Comparison of ENCODE assay signal across 13 cellular contexts in genomic region chr7:91083855-91084644, GRCh38.
DNase-seq lines count a peak whose midpoint lies in the region; ATAC-seq and TF ChIP-seq lines count a peak whose summit lies in the region.
"Had no signal": no experiment of that assay in that cellular context is flagged by ENCODE, and none has a peak within 500 bp of the region (broad histone marks: within the 10 kb centered on the region; RNA-seq: fewer than 3 reads in every experiment).

No MANE protein-coding gene starts in this region.

- H3K27ac Mint-ChIP-seq in CD4-positive, CD25-positive, alpha-beta regulatory T cell, result peak overlapping the region in 2 of 3 donors; percentile 33 to 53
- peak overlapping the region in 2 of 3 experiments; percentile 58 to 60 for H3K27ac Mint-ChIP-seq in nephron
- H3K27ac Mint-ChIP-seq: stimulated activated naive CD8-positive, alpha-beta T cell treated with anti-CD3 and anti-CD28 coated beads, Interleukin-15, Interleukin-2, amounts not matched to agents 100 ng/mL and 50 ng/mL, for 24 hours had no signal

- H3K27me3 ChIP-seq in CD4-positive, CD25-positive, alpha-beta regulatory T cell (ENCODE audit: control insufficient read depth, insufficient read depth, low read length), result no peaks in the 10 kb centered on the region
- H3K27me3 ChIP-seq: SJSA1 had no signal

- ATAC-seq in CD4-positive, CD25-positive, alpha-beta regulatory T cell (ENCODE audit: low read depth in 2 of 2), result no peak
- ATAC-seq in GM21786 (IDR thresholded peaks at IDR 0.05; ENCODE audit: unreplicated experiment) (no peak), GM19452 (IDR thresholded peaks at IDR 0.05; ENCODE audit: unreplicated experiment) (no peak)
- ATAC-seq: K562 had no signal

- peak overlapping the region in 1 of 4 donors; percentile 7 for H3K4me3 Mint-ChIP-seq in CD4-positive, CD25-positive, alpha-beta regulatory T cell
- H3K4me3 Mint-ChIP-seq in nephron, result no peak overlapping the region
- H3K4me3 Mint-ChIP-seq: stimulated activated naive CD8-positive, alpha-beta T cell treated with anti-CD3 and anti-CD28 coated beads, Interleukin-15, Interleukin-2, amounts not matched to agents 100 ng/mL and 50 ng/mL, for 24 hours had no signal

- in situ Hi-C loops in ACHN (cut with HindIII; ENCODE audit: low pct_ligation_motif_present, low pct_unique_long_range_greater_than_20kb, low sequenced_read_pairs), result no loop called here

- H3K9me3 Mint-ChIP-seq in CD4-positive, CD25-positive, alpha-beta regulatory T cell, result no peaks in the 10 kb centered on the region
- no peaks in the 10 kb centered on the region for H3K9me3 Mint-ChIP-seq in nephron
- H3K9me3 Mint-ChIP-seq: stimulated activated naive CD8-positive, alpha-beta T cell treated with anti-CD3 and anti-CD28 coated beads, Interleukin-15, Interleukin-2, amounts not matched to agents 100 ng/mL and 50 ng/mL, for 24 hours had no signal

- no peaks in the 10 kb centered on the region for H3K36me3 ChIP-seq in CD4-positive, CD25-positive, alpha-beta regulatory T cell (ENCODE audit: control insufficient read depth, insufficient read depth, low read length)
- H3K36me3 ChIP-seq: SJSA1 had no signal

- H3K27me3 Mint-ChIP-seq in CD4-positive, CD25-positive, alpha-beta regulatory T cell, result no peaks in the 10 kb centered on the region
- H3K27me3 Mint-ChIP-seq in nephron (ENCODE audit: low read depth), result no peaks in the 10 kb centered on the region
- H3K27me3 Mint-ChIP-seq: stimulated activated naive CD8-positive, alpha-beta T cell treated with anti-CD3 and anti-CD28 coated beads, Interleukin-15, Interleukin-2, amounts not matched to agents 100 ng/mL and 50 ng/mL, for 24 hours had no signal

- H3K27ac ChIP-seq in CD4-positive, CD25-positive, alpha-beta regulatory T cell (ENCODE audit: insufficient read depth, low read length, poor library complexity, severe bottlenecking), result no peak overlapping the region
- H3K27ac ChIP-seq: epithelial cell of prostate, SJSA1 had no signal

- no peaks in the 10 kb centered on the region for H3K9me3 ChIP-seq in CD4-positive, CD25-positive, alpha-beta regulatory T cell (ENCODE audit: control insufficient read depth in 2 of 2, low read length in 2 of 2)
- H3K9me3 ChIP-seq: SJSA1 had no signal

- no peak for TF ChIP-seq CTCF in nephron (IDR thresholded peaks at IDR 0.05; ENCODE audit: unreplicated experiment in 3 of 3)

- peaks cover 6 to 34% (median 15%) of the 10 kb centered on the region in 4 donors for H3K4me1 Mint-ChIP-seq in CD4-positive, CD25-positive, alpha-beta regulatory T cell
- H3K4me1 Mint-ChIP-seq in nephron, result peaks cover 41% of the 10 kb centered on the region

- no peak overlapping the region for H3K4me3 ChIP-seq in CD4-positive, CD25-positive, alpha-beta regulatory T cell (ENCODE audit: low read depth, low read length)
- H3K4me3 ChIP-seq: K562, SJSA1 had no signal

- no peak for DNase-seq in CD4-positive, CD25-positive, alpha-beta regulatory T cell
- DNase-seq in LHCN-M2 (ENCODE audit: low read depth) (peak; percentile 29), cerebellum (ENCODE audit: low spot score) (peak; percentile 30), GDM1 (lab: John Stamatoyannopoulos, UW) (no peak), ACHN (no peak)
- DNase-seq: NCI-H345 had no signal

- H3K4me1 ChIP-seq in CD4-positive, CD25-positive, alpha-beta regulatory T cell (ENCODE audit: control insufficient read depth, insufficient read depth, low read length, poor library complexity, severe bottlenecking), result no peaks in the 10 kb centered on the region

- no peaks in the 10 kb centered on the region for H3K36me3 Mint-ChIP-seq in CD4-positive, CD25-positive, alpha-beta regulatory T cell
- H3K36me3 Mint-ChIP-seq in nephron (ENCODE audit: low read depth), result no peaks in the 10 kb centered on the region

Comparison
In these comparisons a context has a peak if more than half of its experiments do, and no peak if none do; other contexts are left out.
1. DNase-seq: peak in LHCN-M2 (single experiment) and cerebellum (single experiment); none in CD4-positive, CD25-positive, alpha-beta regulatory T cell (0 of 3), GDM1 (single experiment) and ACHN (single experiment).